Comparison of ENCODE assay signal across 8 cellular contexts in the genomic region with DNA sequence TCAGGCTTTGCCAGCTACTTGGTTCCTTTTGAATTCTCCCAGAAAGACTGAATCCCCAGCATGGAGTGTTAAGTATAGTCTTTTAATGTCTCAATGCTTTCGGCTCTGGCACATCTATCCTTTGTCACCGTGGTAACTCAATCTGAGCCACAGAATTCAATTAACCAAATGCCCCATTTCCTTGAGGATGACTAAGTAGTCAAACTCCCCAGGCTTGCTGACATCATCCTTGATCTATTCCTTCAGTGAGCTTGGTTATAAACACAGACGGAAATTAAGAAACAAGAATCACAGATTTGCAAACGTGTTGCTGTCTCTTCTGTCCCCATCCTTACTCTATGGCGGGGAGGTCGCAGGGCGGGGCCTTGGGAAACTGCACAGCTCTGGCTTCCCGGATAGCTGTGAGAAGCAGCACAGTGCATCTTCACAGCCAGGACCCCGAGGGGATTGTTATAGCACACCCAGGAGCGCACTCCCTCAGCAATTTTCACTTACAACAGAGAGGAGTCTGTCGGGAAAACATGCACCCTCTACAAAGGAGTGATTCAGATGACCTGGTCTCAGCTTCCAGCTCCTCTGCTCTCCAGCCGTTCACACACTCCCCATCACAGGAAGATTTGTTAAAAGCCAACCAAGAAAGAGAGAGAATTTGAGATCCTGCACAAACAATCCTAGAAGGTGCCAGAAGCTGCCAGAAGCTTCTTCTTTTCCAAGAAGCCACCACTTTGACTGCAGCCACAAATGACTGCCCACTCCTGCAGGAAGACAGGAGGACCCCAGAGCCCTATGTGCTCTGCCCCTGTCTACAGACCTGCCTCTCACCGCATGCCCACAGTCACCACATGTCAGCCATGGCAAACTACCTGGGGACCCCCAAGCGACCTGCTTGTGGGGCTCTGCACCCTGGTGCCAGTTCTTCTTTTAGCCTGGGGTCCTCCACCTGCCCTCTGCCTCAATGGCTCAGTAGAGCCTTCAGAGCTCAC. TPM values are rescaled to one million over a fixed set of nuclear protein-coding genes. Genes with fewer than 3 reads are reported as not detected.
A peak's percentile ranks its signal among the peaks of the same experiment; 100 is the strongest.
DNase-seq lines count a peak whose midpoint lies in the region; ATAC-seq and TF ChIP-seq lines count a peak whose summit lies in the region.

No MANE protein-coding gene starts in this region.

- in situ Hi-C loops in SK-MEL-5 (cut with HindIII; ENCODE audit: low pct_unique_long_range_greater_than_20kb, low sequenced_read_pairs): no loop called here

- TF ChIP-seq CTCF in fibroblast of pulmonary artery (IDR thresholded peaks at IDR 0.05; ENCODE audit: low read length, missing control alignments) (no peak), retinal pigment epithelial cell (conservative IDR thresholded peaks at IDR 0.05; ENCODE audit: low read depth, low read length) (no peak)

- DNase-seq in HCEC 1CT (peak; percentile 95), SK-MEL-5 (ENCODE audit: low read depth, low spot score) (peak; percentile 97), fibroblast of pulmonary artery (ENCODE audit: low read depth) (peak; percentile 85), retinal pigment epithelial cell (ENCODE audit: low read depth) (peak; percentile 74), NCI-H345 (lab: John Stamatoyannopoulos, UW) (no peak), T-helper 2 cell (no peak)
- no peak for DNase-seq in stimulated activated naive CD4-positive, alpha-beta T cell (lab: John Stamatoyannopoulos, UW)

- H3K4me3 ChIP-seq in fibroblast of pulmonary artery (replicated peaks; ENCODE audit: low read depth, low read length) (no peak overlapping the region), retinal pigment epithelial cell (ENCODE audit: low read length) (peak overlapping the region; percentile 33)

- ATAC-seq in HG03095 (IDR thresholded peaks at IDR 0.05; ENCODE audit: unreplicated experiment): no peak

RNA-seq across cellular contexts. Expression of a gene that starts 44.9 kb away (rescaled TPM):
- total RNA-seq in SK-MEL-5 (2014; rRNA removed; shearing (Covaris generic)): 245 and 253 TPM in 2 replicates
- 263 and 302 TPM in 2 replicates for polyA plus RNA-seq in SK-MEL-5 (2015; cell fraction: cytosol; rRNA removed)
- 58.9 and 65.0 TPM in 2 replicates for polyA plus RNA-seq in SK-MEL-5 (2015; cell fraction: nucleus; rRNA removed)

Comparison
In these comparisons a context has a peak if more than half of its experiments do, and no peak if none do; other contexts are left out.
1. DNase-seq: peak in HCEC 1CT (single experiment), SK-MEL-5 (single experiment), fibroblast of pulmonary artery (single experiment) and retinal pigment epithelial cell (single experiment); none in NCI-H345 (single experiment), stimulated activated naive CD4-positive, alpha-beta T cell (0 of 6) and T-helper 2 cell (0 of 5).